ENCODE assay signal across 2 cellular contexts in genomic region chr13:38566526-38566925, GRCh38.
TF ChIP-seq lines count a peak whose summit lies in the region.

No MANE protein-coding gene starts in this region.

TF ChIP-seq in SK-N-SH, 30 proteins besides CTCF, POLR2A, EP300 and RAD21 (continued from another document):
- TF ChIP-seq REST (IDR thresholded peaks at IDR 0.05; ENCODE audit: low read depth, low read length) (no peak), USF2 (IDR thresholded peaks at IDR 0.05; ENCODE audit: borderline replicate concordance, low read depth, low read length) (no peak), GABPA (IDR thresholded peaks at IDR 0.05; ENCODE audit: low read depth) (no peak), TCF12 (IDR thresholded peaks at IDR 0.05) (no peak), SIN3A (IDR thresholded peaks at IDR 0.05; ENCODE audit: borderline replicate concordance, low read depth, low read length) (no peak), FOXM1 (IDR thresholded peaks at IDR 0.05; ENCODE audit: low read depth) (no peak), SMC3 (IDR thresholded peaks at IDR 0.05; ENCODE audit: low read depth, low read length) (no peak)
TF ChIP-seq in SK-N-SH: peak in this region for 0.

TF ChIP-seq in SK-N-SH treated with all-trans-retinoic acid at 6 μM for 48 hours, 23 proteins besides CTCF, POLR2A, EP300 and RAD21 (continued from another document):
- TF ChIP-seq ZNF70 (CRISPR knock-in tag; IDR thresholded peaks at IDR 0.05): no peak
- no peak for TF ChIP-seq ISL1 (CRISPR knock-in tag; IDR thresholded peaks at IDR 0.05)
